ENCODE assay signal across 18 cellular contexts in genomic region chr14:55955175-55955574, GRCh38.
DNase-seq lines count a peak whose midpoint lies in the region; ATAC-seq, FAIRE-seq and TF ChIP-seq lines count a peak whose summit lies in the region.
"Had no signal": no experiment of that assay in that cellular context is flagged by ENCODE, and none has a peak within 500 bp of the region (broad histone marks: within the 10 kb centered on the region; RNA-seq: fewer than 3 reads in every experiment).

No MANE protein-coding gene starts in this region.

- no peak overlapping the region for H3K4me3 ChIP-seq in A549
- no peak overlapping the region for H3K4me3 ChIP-seq in PC-3 (ENCODE audit: low read length)
- H3K4me3 ChIP-seq: GM23248 had no signal

- no peak for TF ChIP-seq RAD21 in A549 (conservative IDR thresholded peaks at IDR 0.05 in 1 of 2, IDR thresholded peaks at IDR 0.05 in 1 of 2)

- 35% methylated on average over 3 of the region's 3 CpGs for WGBS in A549 (ENCODE audit: missing lambda C conversion rate)

- H3K27me3 ChIP-seq in PC-3 (ENCODE audit: low read length), result peaks cover 89% of the 10 kb centered on the region

- no peaks in the 10 kb centered on the region for H3K9me2 ChIP-seq in PC-3 (replicated peaks; ENCODE audit: low read length)

- FAIRE-seq in A549 (lab: Jason Lieb, UNC), result no peak
- FAIRE-seq: GM12891, GM19239 had no signal

- H3K27ac ChIP-seq in A549 (no peak overlapping the region), PC-3 (ENCODE audit: low read length) (no peak overlapping the region)
- H3K27ac ChIP-seq: GM23248 had no signal

- no peaks in the 10 kb centered on the region for H3K9me3 ChIP-seq in A549
- H3K9me3 ChIP-seq in PC-3 (ENCODE audit: low read length), result no peaks in the 10 kb centered on the region

- no peak overlapping the region for H2AFZ ChIP-seq in PC-3 (ENCODE audit: low read length)
- H2AFZ ChIP-seq: GM23248 had no signal

- H3K36me3 ChIP-seq in PC-3 (ENCODE audit: low read depth, low read length), result no peaks in the 10 kb centered on the region

- intact Hi-C loops in PC-3 (cut with micrococcal nuclease), result loop anchor here (5.0 kb wide), 1 partner anchor 223 kb away; no protein-coding TSS in a partner anchor

- H3K79me2 ChIP-seq in PC-3 (ENCODE audit: low read length), result no peaks in the 10 kb centered on the region

- no peak overlapping the region for H3K9ac ChIP-seq in PC-3 (ENCODE audit: low read length)
- H3K9ac ChIP-seq: GM23248 had no signal

- H3K4me2 ChIP-seq in A549 (no peak overlapping the region), PC-3 (ENCODE audit: low read length) (no peak overlapping the region)

- H3F3A ChIP-seq in PC-3 (ENCODE audit: low read length, unreplicated experiment), result no peaks in the 10 kb centered on the region

- peak; percentile 41 to 47; a peak in 3 of 6 replicates for ATAC-seq in A549
- ATAC-seq in PC-3, result peak; percentile 71
- ATAC-seq in GM18505 (IDR thresholded peaks at IDR 0.05; ENCODE audit: unreplicated experiment), result no peak
- ATAC-seq: HCT116 had no signal

- TF ChIP-seq EP300 in A549 (IDR thresholded peaks at IDR 0.05), result no peak

- H4K20me1 ChIP-seq in PC-3 (ENCODE audit: low read length), result no peaks in the 10 kb centered on the region

- POLR2A ChIA-PET in A549 (lab: Yijun Ruan, JAX), result no interaction called here
- POLR2A ChIA-PET in PC-3 (lab: Charles Lee; ENCODE audit: unreplicated experiment), result no interaction called here

- DNase-seq in A549 (ENCODE audit: low read depth in 1 of 2, low spot score in 1 of 2) (no peak), DMS53 (lab: John Stamatoyannopoulos, UW) (peak; percentile 38), PC-3 (peak; percentile 37), NCI-H1436 (lab: John Stamatoyannopoulos, UW) (no peak)
- DNase-seq in activated CD4-positive, alpha-beta T cell treated with anti-CD3 and anti-CD28 coated beads, Interleukin-2, amount 50 U/mL, for 48 hours, result no peak
- DNase-seq: 8988T; C1 segment of cervical spinal cord; CD4-positive, alpha-beta memory T cell; COR-L47; DMS153; DMS79 treated with DMSO at 0.1 percent for 48 hours; GF-D8; GM23248; H9 had no signal

- no peak for TF ChIP-seq POLR2A in A549 (IDR thresholded peaks at IDR 0.05; ENCODE audit: low read length)
- no peak for TF ChIP-seq POLR2A in GM18505 (IDR thresholded peaks at IDR 0.05; ENCODE audit: borderline replicate concordance, extremely low read depth, insufficient read depth, insufficient read length)

- BruUV-seq in PC-3 (replicated peaks; lab: Mats Ljungman, UMichigan), result no TSS peak

- TF ChIP-seq CTCF in A549 (IDR thresholded peaks at IDR 0.05) (no peak), PC-3 (conservative IDR thresholded peaks at IDR 0.05; ENCODE audit: low read depth, low read length) (no peak)

- H3K4me1 ChIP-seq in A549 (no peaks in the 10 kb centered on the region), PC-3 (ENCODE audit: insufficient read depth, low read length) (no peaks in the 10 kb centered on the region)

- CTCF ChIA-PET in A549 (lab: Yijun Ruan, JAX) (interaction anchor here (1.3 kb wide), 1 partner anchor 385 kb away, joined by 4 read pairs; no protein-coding TSS in a partner anchor), PC-3 (lab: Charles Lee) (no interaction called here)

TF ChIP-seq in A549, 52 proteins besides CTCF, POLR2A, EP300 and RAD21:
- TF ChIP-seq CEBPB (IDR thresholded peaks at IDR 0.05) (no peak), RARB (CRISPR knock-in tag; IDR thresholded peaks at IDR 0.05) (no peak), FOXS1 (CRISPR knock-in tag; IDR thresholded peaks at IDR 0.05) (no peak), JUNB (IDR thresholded peaks at IDR 0.05) (no peak), ESRRA (IDR thresholded peaks at IDR 0.05; ENCODE audit: borderline replicate concordance, low read length) (no peak), HOXA7 (CRISPR knock-in tag; IDR thresholded peaks at IDR 0.05) (no peak), HEYL (CRISPR knock-in tag; IDR thresholded peaks at IDR 0.05) (no peak), KDM1A (IDR thresholded peaks at IDR 0.05; ENCODE audit: low read depth) (no peak), EHMT2 (IDR thresholded peaks at IDR 0.05; ENCODE audit: low read depth) (no peak)
- TF ChIP-seq, protein P1, sequence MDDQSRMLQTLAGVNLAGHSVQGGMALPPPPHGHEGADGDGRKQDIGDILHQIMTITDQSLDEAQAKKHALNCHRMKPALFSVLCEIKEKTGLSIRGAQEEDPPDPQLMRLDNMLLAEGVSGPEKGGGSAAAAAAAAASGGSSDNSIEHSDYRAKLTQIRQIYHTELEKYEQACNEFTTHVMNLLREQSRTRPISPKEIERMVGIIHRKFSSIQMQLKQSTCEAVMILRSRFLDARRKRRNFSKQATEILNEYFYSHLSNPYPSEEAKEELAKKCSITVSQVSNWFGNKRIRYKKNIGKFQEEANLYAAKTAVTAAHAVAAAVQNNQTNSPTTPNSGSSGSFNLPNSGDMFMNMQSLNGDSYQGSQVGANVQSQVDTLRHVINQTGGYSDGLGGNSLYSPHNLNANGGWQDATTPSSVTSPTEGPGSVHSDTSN (IDR thresholded peaks at IDR 0.05), result no peak
- TF ChIP-seq, protein P2, sequence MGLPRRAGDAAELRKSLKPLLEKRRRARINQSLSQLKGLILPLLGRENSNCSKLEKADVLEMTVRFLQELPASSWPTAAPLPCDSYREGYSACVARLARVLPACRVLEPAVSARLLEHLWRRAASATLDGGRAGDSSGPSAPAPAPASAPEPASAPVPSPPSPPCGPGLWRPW (IDR thresholded peaks at IDR 0.05), result no peak
- TF ChIP-seq, protein P3, sequence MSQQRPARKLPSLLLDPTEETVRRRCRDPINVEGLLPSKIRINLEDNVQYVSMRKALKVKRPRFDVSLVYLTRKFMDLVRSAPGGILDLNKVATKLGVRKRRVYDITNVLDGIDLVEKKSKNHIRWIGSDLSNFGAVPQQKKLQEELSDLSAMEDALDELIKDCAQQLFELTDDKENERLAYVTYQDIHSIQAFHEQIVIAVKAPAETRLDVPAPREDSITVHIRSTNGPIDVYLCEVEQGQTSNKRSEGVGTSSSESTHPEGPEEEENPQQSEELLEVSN (IDR thresholded peaks at IDR 0.05; ENCODE audit: borderline replicate concordance, low read depth), result no peak
- TF ChIP-seq, protein P4, sequence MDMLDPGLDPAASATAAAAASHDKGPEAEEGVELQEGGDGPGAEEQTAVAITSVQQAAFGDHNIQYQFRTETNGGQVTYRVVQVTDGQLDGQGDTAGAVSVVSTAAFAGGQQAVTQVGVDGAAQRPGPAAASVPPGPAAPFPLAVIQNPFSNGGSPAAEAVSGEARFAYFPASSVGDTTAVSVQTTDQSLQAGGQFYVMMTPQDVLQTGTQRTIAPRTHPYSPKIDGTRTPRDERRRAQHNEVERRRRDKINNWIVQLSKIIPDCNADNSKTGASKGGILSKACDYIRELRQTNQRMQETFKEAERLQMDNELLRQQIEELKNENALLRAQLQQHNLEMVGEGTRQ (IDR thresholded peaks at IDR 0.05), result no peak

Comparison
In these comparisons a context has a peak if more than half of its experiments do, and no peak if none do; other contexts are left out.
1. DNase-seq: peak in DMS53 (single experiment) and PC-3 (single experiment); none in A549 (0 of 2), NCI-H1436 (single experiment) and activated CD4-positive, alpha-beta T cell treated with anti-CD3 and anti-CD28 coated beads, Interleukin-2, amount 50 U/mL, for 48 hours (0 of 2).